In the genomic region with DNA sequence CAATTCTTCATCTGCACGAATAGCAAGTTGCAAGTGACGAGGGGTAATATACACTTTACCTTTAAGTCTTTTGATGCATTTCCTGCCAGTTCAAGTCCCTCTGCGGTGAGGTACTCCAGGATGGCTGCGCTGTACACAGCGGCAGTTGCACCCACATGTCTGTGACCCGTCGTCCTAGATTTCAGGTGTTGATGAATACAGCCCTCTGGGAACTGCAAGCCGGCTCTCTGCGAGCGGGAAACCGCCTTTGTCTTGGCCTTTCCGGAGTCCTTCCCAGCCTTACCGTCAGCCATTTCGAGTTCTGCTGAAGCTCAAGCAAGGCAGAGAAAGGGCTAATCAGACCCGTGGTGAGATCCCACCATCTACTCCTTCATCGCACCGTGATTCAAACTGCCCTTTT, we compare ENCODE assay signal across 9 cellular contexts. TPM values are rescaled to one million over a fixed set of nuclear protein-coding genes. Genes with fewer than 3 reads are reported as not detected.
A peak's percentile ranks its signal among the peaks of the same experiment; 100 is the strongest.
DNase-seq lines count a peak whose midpoint lies in the region; ATAC-seq, FAIRE-seq and TF ChIP-seq lines count a peak whose summit lies in the region.
"Had no signal": no experiment of that assay in that cellular context is flagged by ENCODE, and none has a peak within 500 bp of the region (broad histone marks: within the 10 kb centered on the region; RNA-seq: fewer than 3 reads in every experiment).

No MANE protein-coding gene starts in this region.

- no peaks in the 10 kb centered on the region for H3K9me3 ChIP-seq in CD4-positive, alpha-beta T cell (ENCODE audit: control insufficient read depth, low read length)
- no peaks in the 10 kb centered on the region for H3K9me3 ChIP-seq in SJCRH30 (replicated peaks)

- H3K4me3 Mint-ChIP-seq in CD4-positive, alpha-beta T cell, result peak overlapping the region; percentile 91
- H3K4me3 Mint-ChIP-seq in natural killer cell, result peak overlapping the region; percentile 81

- no peaks in the 10 kb centered on the region for H3K4me1 ChIP-seq in SJCRH30

- no peaks in the 10 kb centered on the region for H3K36me3 ChIP-seq in SJCRH30

- H3K4me1 Mint-ChIP-seq in CD4-positive, alpha-beta T cell (ENCODE audit: low read depth), result peaks cover 83% of the 10 kb centered on the region
- peaks cover 59 to 66% of the 10 kb centered on the region in 2 donors for H3K4me1 Mint-ChIP-seq in natural killer cell

- no peak for FAIRE-seq in frontal cortex (lab: Jason Lieb, UNC)
- FAIRE-seq: kidney had no signal

- peak overlapping the region; percentile 77 for H3K27ac ChIP-seq in CD4-positive, alpha-beta T cell (ENCODE audit: low read depth, low read length)
- H3K27ac ChIP-seq in SJCRH30, result no peak overlapping the region

- H3K27ac Mint-ChIP-seq in CD4-positive, alpha-beta T cell, result peak overlapping the region; percentile 100
- peak overlapping the region; percentile 83 to 88 for H3K27ac Mint-ChIP-seq in natural killer cell

- CTCF ChIA-PET in CD4-positive, alpha-beta T cell (lab: Charles Lee), result interaction anchor here (0.6 to 2.1 kb wide), 8 partner anchors 10 to 234 kb away, joined by 3 to 6 read pairs (median 4); a partner anchor contains a TSS

- no peak overlapping the region for H3K4me3 ChIP-seq in SJCRH30

- DNase-seq in CD4-positive, alpha-beta T cell, result peak; percentile 53 to 74 (median 60)
- peak; percentile 33 to 67 (median 56) for DNase-seq in T-helper 1 cell
- peak; percentile 86 for DNase-seq in activated effector memory CD4-positive, alpha-beta T cell treated with anti-CD3 and anti-CD28 coated beads, Interleukin-2, amount 50 U/mL, for 16 hours
- peak; percentile 46 for DNase-seq in natural killer cell
- no peak for DNase-seq in SJCRH30
- no peak for DNase-seq in NCI-H1694 treated with DMSO at 0.1 percent for 48 hours (lab: John Stamatoyannopoulos, UW)
- DNase-seq in frontal cortex (ENCODE audit: low spot score in 2 of 2), result no peak
- no peak for DNase-seq in SK-N-DZ (ENCODE audit: low spot score)
- DNase-seq: kidney had no signal

- H3K9me3 Mint-ChIP-seq in CD4-positive, alpha-beta T cell, result no peaks in the 10 kb centered on the region
- no peaks in the 10 kb centered on the region for H3K9me3 Mint-ChIP-seq in natural killer cell

- intact Hi-C loops in CD4-positive, alpha-beta T cell (cut with DNase I, micrococcal nuclease), result loop anchor here in 1 of 2 experiments (1.0 to 5.0 kb wide), 6 partner anchors 11 to 218 kb away; a partner anchor contains a TSS
- intact Hi-C loops in natural killer cell (cut with micrococcal nuclease), result loop anchor here (1.0 to 5.0 kb wide), 2 partner anchors 14 to 217 kb away; no protein-coding TSS in a partner anchor

- H3K36me3 Mint-ChIP-seq in CD4-positive, alpha-beta T cell (ENCODE audit: low read depth), result peaks cover 26% of the 10 kb centered on the region
- no peaks in the 10 kb centered on the region for H3K36me3 Mint-ChIP-seq in natural killer cell

- H3K27me3 Mint-ChIP-seq in CD4-positive, alpha-beta T cell, result no peaks in the 10 kb centered on the region
- H3K27me3 Mint-ChIP-seq in natural killer cell (ENCODE audit: low read depth in 2 of 2), result no peaks in the 10 kb centered on the region

- no peaks in the 10 kb centered on the region for H3K27me3 ChIP-seq in CD4-positive, alpha-beta T cell (ENCODE audit: control insufficient read depth, insufficient read depth, low read length)
- H3K27me3 ChIP-seq in SJCRH30, result no peaks in the 10 kb centered on the region

- POLR2A ChIA-PET in CD4-positive, alpha-beta T cell (lab: Charles Lee), result interaction anchor here (0.7 to 9.0 kb wide), 7 partner anchors 14 to 337 kb away, joined by 3 to 259 read pairs (median 4); a partner anchor contains a TSS

- peak; percentile 71 for ATAC-seq in CD4-positive, alpha-beta T cell (ENCODE audit: poor library complexity)
- ATAC-seq in natural killer cell, result peak; percentile 56 to 77 (median 68)

- TF ChIP-seq CTCF in CD4-positive, alpha-beta T cell (IDR thresholded peaks at IDR 0.05), result no peak
- TF ChIP-seq CTCF in natural killer cell (IDR thresholded peaks at IDR 0.05), result no peak

RNA-seq across cellular contexts. Expression of a gene that starts 14.8 kb away (rescaled TPM):
- total RNA-seq in CD4-positive, alpha-beta T cell, result 10 to 100 TPM; 59.8 to 67.4 TPM
- total RNA-seq in natural killer cell (10 to 100 TPM; 50.6 to 59.1 (median 56.4) TPM), frontal cortex (42.4 TPM)
- 51.3 and 55.6 TPM in 2 replicates for total RNA-seq in SJCRH30 (2014; rRNA removed; shearing (Covaris generic))
- polyA plus RNA-seq in SK-N-DZ (2014; cell fraction: cytosol; rRNA removed), result 74.0 and 78.5 TPM in 2 replicates
- 30.1 and 32.7 TPM in 2 replicates for polyA plus RNA-seq in SK-N-DZ (2014; cell fraction: nucleus; rRNA removed)

RNA-seq across cellular contexts. Expression of a gene that starts 42.7 kb away (rescaled TPM):
- total RNA-seq in CD4-positive, alpha-beta T cell, result 10 to 100 TPM; 42.9 to 45.1 TPM
- total RNA-seq in natural killer cell (10 to 100 TPM; 11.4 to 41.7 (median 25.5) TPM), frontal cortex (not detected)
- not detected in 2 replicates for total RNA-seq in SJCRH30 (2014; rRNA removed; shearing (Covaris generic))
- not detected in 2 replicates for polyA plus RNA-seq in SK-N-DZ (2014; cell fraction: cytosol; rRNA removed)
- not detected in 2 replicates for polyA plus RNA-seq in SK-N-DZ (2014; cell fraction: nucleus; rRNA removed)

Comparison
In these comparisons a context has a peak if more than half of its experiments do, and no peak if none do; other contexts are left out.
1. DNase-seq: peak in CD4-positive, alpha-beta T cell (10 of 10), T-helper 1 cell (5 of 5), activated effector memory CD4-positive, alpha-beta T cell treated with anti-CD3 and anti-CD28 coated beads, Interleukin-2, amount 50 U/mL, for 16 hours (single experiment) and natural killer cell (single experiment); none in SJCRH30 (0 of 2), NCI-H1694 treated with DMSO at 0.1 percent for 48 hours (single experiment), frontal cortex (0 of 2) and SK-N-DZ (single experiment).
2. RNA of a gene that starts 42.7 kb away (total RNA-seq): 42.9 to 45.1 TPM in CD4-positive, alpha-beta T cell and 11.4 to 41.7 TPM in natural killer cell; not detected in SJCRH30 and not detected in frontal cortex (single experiment); every median in the first group is over 10 times any median in the second.